ENCODE assay signal across 19 cellular contexts in the genomic region with DNA sequence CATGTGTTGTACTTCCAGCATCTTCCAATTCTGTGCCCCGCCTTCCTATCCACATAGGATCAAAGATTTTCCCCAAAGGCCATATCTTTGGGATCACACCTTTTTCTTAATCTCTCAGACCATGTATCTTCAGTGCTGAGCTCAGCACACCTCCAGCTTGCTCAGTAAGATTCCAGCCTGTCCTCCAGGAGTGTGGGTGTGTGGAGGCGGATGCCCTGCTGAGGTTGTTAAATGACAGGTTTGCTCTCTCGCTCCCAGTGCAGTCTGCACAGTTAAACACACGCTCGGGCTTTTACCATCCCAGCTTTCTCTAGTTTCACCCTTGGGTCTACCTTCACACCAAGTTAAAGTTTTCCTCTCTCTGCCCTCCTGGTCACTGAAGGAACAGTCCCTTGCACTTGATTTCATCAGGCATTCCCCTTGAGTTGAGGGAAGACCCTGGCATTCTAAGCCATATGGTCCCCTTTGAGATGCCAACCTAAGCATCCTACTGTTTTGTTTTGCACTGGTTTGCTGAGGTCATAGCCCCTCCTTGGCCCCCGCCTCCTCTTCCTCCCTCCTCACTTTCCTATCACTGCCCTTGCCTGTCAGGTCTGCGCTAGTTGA. TPM values are rescaled to one million over a fixed set of nuclear protein-coding genes. Genes with fewer than 3 reads are reported as not detected.
DNase-seq lines count a peak whose midpoint lies in the region; TF ChIP-seq lines count a peak whose summit lies in the region.
"Had no signal": no experiment of that assay in that cellular context is flagged by ENCODE, and none has a peak within 500 bp of the region (broad histone marks: within the 10 kb centered on the region; RNA-seq: fewer than 3 reads in every experiment).

No MANE protein-coding gene starts in this region.

- peaks cover 56 to 95% (median 85%) of the 10 kb centered on the region in 10 experiments for H3K4me1 ChIP-seq in BLaER1 treated with 17β-estradiol and CSF1 and Interleukin-3, amounts not matched to agents 10 nM and 100 nM
- H3K4me1 ChIP-seq in HEK293 (ENCODE audit: control insufficient read depth, insufficient read depth, low read length) (no peaks in the 10 kb centered on the region), osteoblast (ENCODE audit: insufficient read depth, low read length) (no peaks in the 10 kb centered on the region), MM.1S (ENCODE audit: low read length) (peaks cover 19% of the 10 kb centered on the region)

- peaks cover 0 to 12% (median 0%) of the 10 kb centered on the region in 11 experiments; a peak in 2 of 22 replicates for H4K20me1 ChIP-seq in BLaER1 treated with 17β-estradiol and CSF1 and Interleukin-3, amounts not matched to agents 10 nM and 100 nM
- H4K20me1 ChIP-seq in osteoblast (ENCODE audit: insufficient read depth, low read length) = no peaks in the 10 kb centered on the region
- H4K20me1 ChIP-seq in MM.1S (ENCODE audit: insufficient read depth, low read length) = no peaks in the 10 kb centered on the region

- H3F3A ChIP-seq in MM.1S (ENCODE audit: insufficient read depth, low read length) = 0 out of 2 replicates have a peak, but pooled peaks cover 2% of the 10 kb centered on the region

- TF ChIP-seq CTCF in HEK293 (tag by site-specific recombination; IDR thresholded peaks at IDR 0.05) (no peak), osteoblast (IDR thresholded peaks at IDR 0.05; ENCODE audit: extremely low read depth, low read depth, low read length) (no peak), GM10248 (IDR thresholded peaks at IDR 0.05; ENCODE audit: control extremely low read depth, extremely low read depth, low read depth, missing control alignments) (no peak), MM.1S (IDR thresholded peaks at IDR 0.05; ENCODE audit: low read length) (no peak)

- peak overlapping the region in 3 of 11 experiments; percentile 20 to 93 (median 86); a peak in 3 of 22 replicates for H3K27ac ChIP-seq in BLaER1 treated with 17β-estradiol and CSF1 and Interleukin-3, amounts not matched to agents 10 nM and 100 nM
- H3K27ac ChIP-seq in HEK293 (ENCODE audit: extremely low read depth, low read depth, low read length) = no peak overlapping the region
- H3K27ac ChIP-seq in osteoblast (ENCODE audit: low read depth, low read length) = no peak overlapping the region
- H3K27ac ChIP-seq in MM.1S (ENCODE audit: low read length) = no peak overlapping the region

- no peak overlapping the region for H3K9ac ChIP-seq in BLaER1 treated with 17β-estradiol and CSF1 and Interleukin-3, amounts not matched to agents 10 nM and 100 nM
- no peak overlapping the region for H3K9ac ChIP-seq in MM.1S (ENCODE audit: low read length)

- DNase-seq in fibroblast of peridontal ligament (ENCODE audit: extremely low read depth) = peak; percentile 4
- peak; percentile 64 for DNase-seq in osteoblast (ENCODE audit: insufficient read length, low spot score, missing footprints)
- DNase-seq in DMS79 treated with DMSO at 0.1 percent for 48 hours (lab: John Stamatoyannopoulos, UW) = no peak
- no peak for DNase-seq in GM10248 (ENCODE audit: extremely low spot score)
- no peak for DNase-seq in GM19240 (ENCODE audit: insufficient read length, low spot score)
- no peak for DNase-seq in MM.1S
- DNase-seq: CD8-positive, alpha-beta memory T cell; KBM-7; NCI-H1105 treated with DMSO at 0.1 percent for 48 hours; NCI-H1694; NCI-H510A; NCI-H82; SIG-M5 had no signal

- no peak overlapping the region for H3K4me3 ChIP-seq in BLaER1 treated with 17β-estradiol and CSF1 and Interleukin-3, amounts not matched to agents 10 nM and 100 nM
- no peak overlapping the region for H3K4me3 ChIP-seq in HEK293 (ENCODE audit: low read depth, low read length)
- no peak overlapping the region for H3K4me3 ChIP-seq in osteoblast (ENCODE audit: insufficient read depth, low read length)
- no peak overlapping the region for H3K4me3 ChIP-seq in MM.1S (ENCODE audit: low read length)
- H3K4me3 ChIP-seq: A549 had no signal

- POLR2A ChIA-PET in HEK293 (lab: Yijun Ruan, JAX) (no interaction called here), GM10248 (lab: Yijun Ruan, JAX) (no interaction called here)

- no peaks in the 10 kb centered on the region for H3K9me3 ChIP-seq in BLaER1 treated with 17β-estradiol and CSF1 and Interleukin-3, amounts not matched to agents 10 nM and 100 nM (replicated peaks in 1 of 11)
- H3K9me3 ChIP-seq in HEK293 (ENCODE audit: control insufficient read depth, insufficient read depth, low read depth, low read length) (no peaks in the 10 kb centered on the region), osteoblast (ENCODE audit: low read depth, low read length) (no peaks in the 10 kb centered on the region), MM.1S (replicated peaks; ENCODE audit: insufficient read depth, low read length) (no peaks in the 10 kb centered on the region)
- H3K9me3 ChIP-seq: A549 had no signal

- H3K27me3 ChIP-seq in BLaER1 treated with 17β-estradiol and CSF1 and Interleukin-3, amounts not matched to agents 10 nM and 100 nM = peaks cover 15 to 40% (median 22%) of the 10 kb centered on the region in 11 experiments
- H3K27me3 ChIP-seq in osteoblast (ENCODE audit: insufficient read depth, low read length) (no peaks in the 10 kb centered on the region), MM.1S (replicated peaks; ENCODE audit: insufficient read depth, low read length) (no peaks in the 10 kb centered on the region)

- H3K4me2 ChIP-seq in BLaER1 treated with 17β-estradiol and CSF1 and Interleukin-3, amounts not matched to agents 10 nM and 100 nM = peak overlapping the region in 9 of 11 experiments; percentile 5 to 97 (median 87); a peak in 10 of 22 replicates
- H3K4me2 ChIP-seq in osteoblast (ENCODE audit: insufficient read depth, low read length) = no peak overlapping the region
- no peak overlapping the region for H3K4me2 ChIP-seq in MM.1S (ENCODE audit: low read depth, low read length)
- H3K4me2 ChIP-seq: A549 had no signal

- H2AFZ ChIP-seq in osteoblast (ENCODE audit: low read length) (no peak overlapping the region), MM.1S (ENCODE audit: low read length) (no peak overlapping the region)

- CTCF ChIA-PET in HEK293 (lab: Yijun Ruan, JAX) (interaction anchor here (0.7 to 2.1 kb wide), 4 partner anchors 12 to 100 kb away, joined by 3 to 9 read pairs (median 4); no protein-coding TSS in a partner anchor), GM10248 (lab: Yijun Ruan, JAX) (interaction anchor here (1.4 to 1.7 kb wide), 3 partner anchors 12 to 197 kb away, joined by 3 to 5 read pairs (median 4); no protein-coding TSS in a partner anchor)

- H3K79me2 ChIP-seq in osteoblast (ENCODE audit: insufficient read depth, low read length) (no peaks in the 10 kb centered on the region), MM.1S (ENCODE audit: low read length) (no peaks in the 10 kb centered on the region)

- no peaks in the 10 kb centered on the region for H3K9me2 ChIP-seq in MM.1S (replicated peaks; ENCODE audit: insufficient read depth, low read length)

- peaks cover 8 to 65% (median 48%) of the 10 kb centered on the region in 11 experiments; a peak in 21 of 22 replicates for H3K36me3 ChIP-seq in BLaER1 treated with 17β-estradiol and CSF1 and Interleukin-3, amounts not matched to agents 10 nM and 100 nM
- H3K36me3 ChIP-seq in HEK293 (ENCODE audit: control insufficient read depth in 2 of 2, insufficient read depth in 1 of 2, low read length in 2 of 2) (no peaks in the 10 kb centered on the region; a peak in 1 of 3 replicates), osteoblast (ENCODE audit: insufficient read depth, low read length) (no peaks in the 10 kb centered on the region), MM.1S (replicated peaks; ENCODE audit: insufficient read depth, low read length) (no peaks in the 10 kb centered on the region)

TF ChIP-seq in HEK293, 187 proteins besides CTCF, POLR2A, EP300 and RAD21 (continues in another document):
- no peak for TF ChIP-seq SETDB1 (IDR thresholded peaks at IDR 0.05; ENCODE audit: insufficient read length, low read length)
- no peak for TF ChIP-seq HOXC10 (CRISPR knock-in tag; IDR thresholded peaks at IDR 0.05)
- no peak for TF ChIP-seq ZNF16 (tag by site-specific recombination; IDR thresholded peaks at IDR 0.05; ENCODE audit: low read depth)
- no peak for TF ChIP-seq KLF10 (tag by site-specific recombination; IDR thresholded peaks at IDR 0.05)
- TF ChIP-seq, protein P1, sequence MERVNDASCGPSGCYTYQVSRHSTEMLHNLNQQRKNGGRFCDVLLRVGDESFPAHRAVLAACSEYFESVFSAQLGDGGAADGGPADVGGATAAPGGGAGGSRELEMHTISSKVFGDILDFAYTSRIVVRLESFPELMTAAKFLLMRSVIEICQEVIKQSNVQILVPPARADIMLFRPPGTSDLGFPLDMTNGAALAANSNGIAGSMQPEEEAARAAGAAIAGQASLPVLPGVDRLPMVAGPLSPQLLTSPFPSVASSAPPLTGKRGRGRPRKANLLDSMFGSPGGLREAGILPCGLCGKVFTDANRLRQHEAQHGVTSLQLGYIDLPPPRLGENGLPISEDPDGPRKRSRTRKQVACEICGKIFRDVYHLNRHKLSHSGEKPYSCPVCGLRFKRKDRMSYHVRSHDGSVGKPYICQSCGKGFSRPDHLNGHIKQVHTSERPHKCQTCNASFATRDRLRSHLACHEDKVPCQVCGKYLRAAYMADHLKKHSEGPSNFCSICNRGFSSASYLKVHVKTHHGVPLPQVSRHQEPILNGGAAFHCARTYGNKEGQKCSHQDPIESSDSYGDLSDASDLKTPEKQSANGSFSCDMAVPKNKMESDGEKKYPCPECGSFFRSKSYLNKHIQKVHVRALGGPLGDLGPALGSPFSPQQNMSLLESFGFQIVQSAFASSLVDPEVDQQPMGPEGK (tag by site-specific recombination; IDR thresholded peaks at IDR 0.05) = no peak
- no peak for TF ChIP-seq ZNF394 (tag by site-specific recombination; IDR thresholded peaks at IDR 0.05; ENCODE audit: borderline replicate concordance)
- peak; percentile 34; the same call in 1 of the 2 replicates for TF ChIP-seq SP7 (tag by site-specific recombination; IDR thresholded peaks at IDR 0.05)
- peak; percentile 84 for TF ChIP-seq EGR2 (tag by site-specific recombination; IDR thresholded peaks at IDR 0.05; ENCODE audit: low read depth)
- TF ChIP-seq ZNF366 (tag by site-specific recombination; conservative IDR thresholded peaks at IDR 0.05) = no peak
- TF ChIP-seq ZFHX2 (tag by site-specific recombination; conservative IDR thresholded peaks at IDR 0.05) = peak; percentile 94

RNA-seq across cellular contexts. Expression of a gene that starts 13.7 kb away (rescaled TPM):
- total RNA-seq in osteoblast = not detected in 2 replicates
- total RNA-seq: CD8-positive, alpha-beta memory T cell; H4; HFFc6; RPMI7951 had no signal

RNA-seq across cellular contexts. Expression of a gene that starts 45.8 kb away (rescaled TPM):
- total RNA-seq in osteoblast = 8.0 and 10.9 TPM in 2 replicates

RNA-seq across cellular contexts. Expression of a gene that starts 55.4 kb away (rescaled TPM):
- total RNA-seq in osteoblast = 4.0 and 9.1 TPM in 2 replicates
- total RNA-seq: CD8-positive, alpha-beta memory T cell had no signal

Comparison
In these comparisons a context has a peak if more than half of its experiments do, and no peak if none do; other contexts are left out.
1. H3K4me2 ChIP-seq: peak in BLaER1 treated with 17β-estradiol and CSF1 and Interleukin-3, amounts not matched to agents 10 nM and 100 nM (9 of 11); none in osteoblast (single experiment) and MM.1S (single experiment).
2. DNase-seq: peak in fibroblast of peridontal ligament (single experiment) and osteoblast (single experiment); none in DMS79 treated with DMSO at 0.1 percent for 48 hours (single experiment), GM10248 (single experiment), GM19240 (single experiment) and MM.1S (single experiment).